1 cellular context compared by ENCODE assay signal in the genomic region with DNA sequence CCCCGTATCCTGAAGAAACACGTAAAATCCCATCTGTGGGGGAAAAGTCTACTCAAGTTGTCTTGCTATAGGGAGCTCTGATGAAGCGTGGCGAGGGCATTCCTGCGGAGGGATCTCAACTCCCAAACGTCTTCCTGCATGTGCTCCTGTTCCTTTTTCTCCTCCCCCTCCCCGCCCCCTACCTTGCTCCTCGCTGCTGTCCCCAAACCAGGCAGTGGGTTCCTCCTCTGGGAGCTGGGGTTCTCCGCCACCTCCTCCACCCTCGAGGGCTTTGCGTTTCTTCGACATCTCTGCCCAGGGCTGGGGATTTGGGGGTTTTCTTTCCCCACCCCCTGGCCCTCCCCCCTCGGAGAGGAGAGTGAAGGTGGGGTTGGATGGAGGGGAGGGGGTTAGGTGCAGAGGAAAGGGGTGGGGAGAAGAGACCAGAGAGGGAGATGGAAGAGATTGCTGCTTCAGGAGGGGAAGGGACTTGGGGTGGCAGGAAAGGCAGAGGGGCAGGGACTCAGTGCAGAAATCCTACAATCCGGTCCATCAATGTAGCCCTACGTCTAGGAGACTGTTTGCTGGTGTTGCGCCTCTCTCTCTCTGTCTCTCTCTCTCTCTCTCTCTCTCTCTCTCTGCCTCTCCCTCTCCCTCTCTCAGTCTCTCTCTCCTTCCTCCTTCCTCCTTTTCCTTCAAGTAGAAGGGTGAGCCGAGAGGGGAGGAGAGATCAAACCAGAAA.
TF ChIP-seq lines count a peak whose summit lies in the region.

No MANE protein-coding gene starts in this region.

TF ChIP-seq in GM23338, 12 proteins besides CTCF, POLR2A, EP300 and RAD21 (continued from another document):
- TF ChIP-seq, protein P1, sequence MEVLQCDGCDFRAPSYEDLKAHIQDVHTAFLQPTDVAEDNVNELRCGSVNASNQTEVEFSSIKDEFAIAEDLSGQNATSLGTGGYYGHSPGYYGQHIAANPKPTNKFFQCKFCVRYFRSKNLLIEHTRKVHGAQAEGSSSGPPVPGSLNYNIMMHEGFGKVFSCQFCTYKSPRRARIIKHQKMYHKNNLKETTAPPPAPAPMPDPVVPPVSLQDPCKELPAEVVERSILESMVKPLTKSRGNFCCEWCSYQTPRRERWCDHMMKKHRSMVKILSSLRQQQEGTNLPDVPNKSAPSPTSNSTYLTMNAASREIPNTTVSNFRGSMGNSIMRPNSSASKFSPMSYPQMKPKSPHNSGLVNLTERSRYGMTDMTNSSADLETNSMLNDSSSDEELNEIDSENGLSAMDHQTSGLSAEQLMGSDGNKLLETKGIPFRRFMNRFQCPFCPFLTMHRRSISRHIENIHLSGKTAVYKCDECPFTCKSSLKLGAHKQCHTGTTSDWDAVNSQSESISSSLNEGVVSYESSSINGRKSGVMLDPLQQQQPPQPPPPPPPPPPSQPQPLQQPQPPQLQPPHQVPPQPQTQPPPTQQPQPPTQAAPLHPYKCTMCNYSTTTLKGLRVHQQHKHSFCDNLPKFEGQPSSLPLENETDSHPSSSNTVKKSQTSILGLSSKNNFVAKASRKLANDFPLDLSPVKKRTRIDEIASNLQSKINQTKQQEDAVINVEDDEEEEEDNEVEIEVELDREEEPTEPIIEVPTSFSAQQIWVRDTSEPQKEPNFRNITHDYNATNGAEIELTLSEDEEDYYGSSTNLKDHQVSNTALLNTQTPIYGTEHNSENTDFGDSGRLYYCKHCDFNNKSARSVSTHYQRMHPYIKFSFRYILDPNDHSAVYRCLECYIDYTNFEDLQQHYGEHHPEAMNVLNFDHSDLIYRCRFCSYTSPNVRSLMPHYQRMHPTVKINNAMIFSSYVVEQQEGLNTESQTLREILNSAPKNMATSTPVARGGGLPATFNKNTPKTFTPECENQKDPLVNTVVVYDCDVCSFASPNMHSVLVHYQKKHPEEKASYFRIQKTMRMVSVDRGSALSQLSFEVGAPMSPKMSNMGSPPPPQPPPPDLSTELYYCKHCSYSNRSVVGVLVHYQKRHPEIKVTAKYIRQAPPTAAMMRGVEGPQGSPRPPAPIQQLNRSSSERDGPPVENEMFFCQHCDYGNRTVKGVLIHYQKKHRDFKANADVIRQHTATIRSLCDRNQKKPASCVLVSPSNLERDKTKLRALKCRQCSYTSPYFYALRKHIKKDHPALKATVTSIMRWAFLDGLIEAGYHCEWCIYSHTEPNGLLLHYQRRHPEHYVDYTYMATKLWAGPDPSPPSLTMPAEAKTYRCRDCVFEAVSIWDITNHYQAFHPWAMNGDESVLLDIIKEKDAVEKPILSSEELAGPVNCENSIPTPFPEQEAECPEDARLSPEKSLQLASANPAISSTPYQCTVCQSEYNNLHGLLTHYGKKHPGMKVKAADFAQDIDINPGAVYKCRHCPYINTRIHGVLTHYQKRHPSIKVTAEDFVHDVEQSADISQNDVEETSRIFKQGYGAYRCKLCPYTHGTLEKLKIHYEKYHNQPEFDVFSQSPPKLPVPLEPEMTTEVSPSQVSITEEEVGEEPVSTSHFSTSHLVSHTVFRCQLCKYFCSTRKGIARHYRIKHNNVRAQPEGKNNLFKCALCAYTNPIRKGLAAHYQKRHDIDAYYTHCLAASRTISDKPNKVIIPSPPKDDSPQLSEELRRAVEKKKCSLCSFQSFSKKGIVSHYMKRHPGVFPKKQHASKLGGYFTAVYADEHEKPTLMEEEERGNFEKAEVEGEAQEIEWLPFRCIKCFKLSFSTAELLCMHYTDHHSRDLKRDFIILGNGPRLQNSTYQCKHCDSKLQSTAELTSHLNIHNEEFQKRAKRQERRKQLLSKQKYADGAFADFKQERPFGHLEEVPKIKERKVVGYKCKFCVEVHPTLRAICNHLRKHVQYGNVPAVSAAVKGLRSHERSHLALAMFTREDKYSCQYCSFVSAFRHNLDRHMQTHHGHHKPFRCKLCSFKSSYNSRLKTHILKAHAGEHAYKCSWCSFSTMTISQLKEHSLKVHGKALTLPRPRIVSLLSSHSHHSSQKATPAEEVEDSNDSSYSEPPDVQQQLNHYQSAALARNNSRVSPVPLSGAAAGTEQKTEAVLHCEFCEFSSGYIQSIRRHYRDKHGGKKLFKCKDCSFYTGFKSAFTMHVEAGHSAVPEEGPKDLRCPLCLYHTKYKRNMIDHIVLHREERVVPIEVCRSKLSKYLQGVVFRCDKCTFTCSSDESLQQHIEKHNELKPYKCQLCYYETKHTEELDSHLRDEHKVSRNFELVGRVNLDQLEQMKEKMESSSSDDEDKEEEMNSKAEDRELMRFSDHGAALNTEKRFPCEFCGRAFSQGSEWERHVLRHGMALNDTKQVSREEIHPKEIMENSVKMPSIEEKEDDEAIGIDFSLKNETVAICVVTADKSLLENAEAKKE (CRISPR knock-in tag; IDR thresholded peaks at IDR 0.05) = no peak
